In genomic region chr16:68257906-68258800, GRCh38 we compare ENCODE assay signal across 8 cellular contexts. TPM values are rescaled to one million over a fixed set of nuclear protein-coding genes. Genes with fewer than 3 reads are reported as not detected.
DNase-seq lines count a peak whose midpoint lies in the region; ATAC-seq, FAIRE-seq and TF ChIP-seq lines count a peak whose summit lies in the region.

No MANE protein-coding gene starts in this region.

- no TSS peak for BruUV-seq in GM12878 (replicated peaks; lab: Mats Ljungman, UMichigan)

- peak overlapping the region; percentile 29 for H2AFZ ChIP-seq in GM12878 (ENCODE audit: control insufficient read depth, low read depth, low read length)

- POLR2A ChIA-PET in CD4-positive, alpha-beta memory T cell (lab: Charles Lee; ENCODE audit: partially characterized antibody) = interaction anchor here (1.0 to 44.5 kb wide), 3 partner anchors 14 to 69 kb away, joined by 3 to 1508 read pairs (median 3); partner anchors contain the start of genes PRMT7 and SLC7A6OS
- POLR2A ChIA-PET in GM12878 (lab: Charles Lee) = interaction anchor here (0.6 to 1.9 kb wide), 9 partner anchors 9 to 644 kb away, joined by 3 to 17 read pairs (median 4); partner anchors contain the start of gene NFATC3

- no peak overlapping the region for H3K4me3 Mint-ChIP-seq in CD4-positive, alpha-beta memory T cell

- H3K27ac ChIP-seq in CD4-positive, alpha-beta memory T cell (ENCODE audit: low read depth, low read length) = no peak overlapping the region
- peak overlapping the region; percentile 35 for H3K27ac ChIP-seq in GM12878 (ENCODE audit: control insufficient read depth, insufficient read depth)

- ATAC-seq in HG03159 (IDR thresholded peaks at IDR 0.05; ENCODE audit: unreplicated experiment) (peak; percentile 17), GM12878 (peak; percentile 66), mucosa of descending colon (peak; percentile 81)

- H3K27me3 ChIP-seq in CD4-positive, alpha-beta memory T cell (ENCODE audit: insufficient read depth, low read length) = no peaks in the 10 kb centered on the region
- H3K27me3 ChIP-seq in GM12878 (replicated peaks in 1 of 2; ENCODE audit: control insufficient read depth in 2 of 2, insufficient read depth in 2 of 2, low read length in 1 of 2) = no peaks in the 10 kb centered on the region

- peaks cover 19% of the 10 kb centered on the region for H3K36me3 ChIP-seq in CD4-positive, alpha-beta memory T cell (ENCODE audit: insufficient read depth, low read length)
- H3K36me3 ChIP-seq in GM12878 (ENCODE audit: control insufficient read depth in 2 of 2, insufficient read depth in 2 of 2, low read length in 1 of 2) (peaks cover 0 to 7% of the 10 kb centered on the region in 2 experiments; a peak in 3 of 4 replicates), mucosa of descending colon (ENCODE audit: low read depth) (no peaks in the 10 kb centered on the region)

- no peak for TF ChIP-seq RAD21 in GM12878 (IDR thresholded peaks at IDR 0.05; ENCODE audit: insufficient read depth, low read depth, low read length)

- H3K4me1 Mint-ChIP-seq in CD4-positive, alpha-beta memory T cell = peaks cover 8 to 19% (median 9%) of the 10 kb centered on the region in 4 donors

- peaks cover 0 to 3% (median 0%) of the 10 kb centered on the region in 8 donors for H3K9me3 Mint-ChIP-seq in CD4-positive, alpha-beta memory T cell

- no peak overlapping the region for H3K9ac ChIP-seq in GM12878 (ENCODE audit: control insufficient read depth, insufficient read depth, low read length)

- H3K4me1 ChIP-seq in CD4-positive, alpha-beta memory T cell (ENCODE audit: insufficient read depth, low read length) = peaks cover 10% of the 10 kb centered on the region
- peaks cover 22% of the 10 kb centered on the region for H3K4me1 ChIP-seq in GM12878 (ENCODE audit: control insufficient read depth, insufficient read depth, low read length)
- H3K4me1 ChIP-seq in mucosa of descending colon (ENCODE audit: low read depth) = peaks cover 16% of the 10 kb centered on the region

- peaks cover 15 to 36% of the 10 kb centered on the region in 2 donors for H3K36me3 Mint-ChIP-seq in CD4-positive, alpha-beta memory T cell

- peak overlapping the region in 4 of 7 donors; percentile 12 to 86 (median 49) for H3K27ac Mint-ChIP-seq in CD4-positive, alpha-beta memory T cell

- no peak for FAIRE-seq in GM12878 (lab: Jason Lieb, UNC)

- TF ChIP-seq POLR2A in GM12878 (IDR thresholded peaks at IDR 0.05; ENCODE audit: low read depth, low read length) = no peak

- no peak for TF ChIP-seq EP300 in GM12878 (IDR thresholded peaks at IDR 0.05; ENCODE audit: borderline replicate concordance in 1 of 2, control insufficient read depth in 1 of 2, low read depth in 2 of 2, low read length in 2 of 2)

- in situ Hi-C loops in GM12878 (cut with MboI) = loop anchor here (5.0 kb wide), 1 partner anchor 69 kb away; no protein-coding TSS in a partner anchor

- RAD21 ChIA-PET in GM12878 (lab: Charles Lee; ENCODE audit: unreplicated experiment) = interaction anchor here (0.9 to 10.2 kb wide), 12 partner anchors 9 to 187 kb away, joined by 3 to 399 read pairs (median 4); partner anchors contain the start of gene PLA2G15

- no peaks in the 10 kb centered on the region for H3K27me3 Mint-ChIP-seq in CD4-positive, alpha-beta memory T cell

- no peak for DNase-seq in CD4-positive, alpha-beta memory T cell
- DNase-seq in GM12878 (ENCODE audit: low read depth, low spot score) (no peak), mucosa of descending colon (peak; percentile 51 to 75 (median 71)), NCI-H146 (lab: John Stamatoyannopoulos, UW) (no peak), COR-L47 (lab: John Stamatoyannopoulos, UW) (no peak), HUDEP-2 (lab: John Stamatoyannopoulos, UW; ENCODE audit: unreplicated experiment in 76 of 76) (no peak)
- no peak for DNase-seq in stimulated activated CD4-positive, alpha-beta T cell treated with anti-CD3 and anti-CD28 coated beads, Interleukin-4, amount 100 ng/mL, for 4 hours

- no peaks in the 10 kb centered on the region for H4K20me1 ChIP-seq in GM12878 (ENCODE audit: control insufficient read depth, insufficient read depth)

- intact Hi-C loops in CD4-positive, alpha-beta memory T cell (cut with micrococcal nuclease) = no loop called here
- intact Hi-C loops in GM12878 (cut with micrococcal nuclease; ENCODE audit: unreplicated experiment) (no loop called here), mucosa of descending colon (cut with DNase I, micrococcal nuclease) (no loop called here)

- no peak overlapping the region for H3K4me3 ChIP-seq in CD4-positive, alpha-beta memory T cell (ENCODE audit: low read length in 2 of 2)
- H3K4me3 ChIP-seq in GM12878 (no peak overlapping the region), mucosa of descending colon (no peak overlapping the region)

- no peaks in the 10 kb centered on the region for H3K9me3 ChIP-seq in CD4-positive, alpha-beta memory T cell (ENCODE audit: control insufficient read depth in 1 of 2, low read length in 2 of 2)
- H3K9me3 ChIP-seq in GM12878 (replicated peaks; ENCODE audit: control insufficient read depth, insufficient read depth, low read length) (no peaks in the 10 kb centered on the region), mucosa of descending colon (no peaks in the 10 kb centered on the region)

- 20% methylated on average over 13 of the region's 13 CpGs for WGBS in GM12878 (ENCODE audit: insufficient coverage, insufficient replicate concordance, low lambda C conversion rate, missing lambda C conversion rate)

- H3K79me2 ChIP-seq in GM12878 (ENCODE audit: control insufficient read depth, insufficient read depth, low read length) = no peaks in the 10 kb centered on the region

- SMC1A ChIA-PET in GM12878 (lab: Charles Lee; ENCODE audit: uncharacterized antibody, unreplicated experiment) = interaction anchor here (0.9 to 2.7 kb wide), 17 partner anchors 9 to 359 kb away, joined by 3 to 32 read pairs (median 4); partner anchors contain the start of gene PLA2G15

- TF ChIP-seq CTCF in GM12878 (IDR thresholded peaks at IDR 0.05 in 2 of 3, conservative IDR thresholded peaks at IDR 0.05 in 1 of 3; ENCODE audit: control insufficient read depth in 2 of 3, extremely low read depth in 1 of 3, insufficient read depth in 1 of 3, low read depth in 3 of 3, low read length in 3 of 3) (no peak), mucosa of descending colon (IDR thresholded peaks at IDR 0.05) (no peak)

- CTCF ChIA-PET in CD4-positive, alpha-beta memory T cell (lab: Charles Lee; ENCODE audit: partially characterized antibody) = interaction anchor here (0.6 to 25.3 kb wide), 6 partner anchors 8 to 138 kb away, joined by 3 to 680 read pairs (median 8); partner anchors contain the start of genes PRMT7 and SLC7A6OS
- CTCF ChIA-PET in GM12878 (lab: Yijun Ruan, JAX) = interaction anchor here (0.7 to 9.0 kb wide), 12 partner anchors 14 to 271 kb away, joined by 3 to 747 read pairs (median 3); partner anchors contain the start of gene PLA2G15

- peak overlapping the region; percentile 18 for H3K4me2 ChIP-seq in GM12878 (ENCODE audit: control insufficient read depth, insufficient read depth)

RNA-seq across cellular contexts. Expression of gene SLC7A6, which starts 6.2 kb away (rescaled TPM):
- total RNA-seq in CD4-positive, alpha-beta memory T cell = 100 to 1,000 TPM; 190 to 194 TPM
- 10 to 100 TPM; 14.4 to 21.1 TPM for polyA plus RNA-seq in CD4-positive, alpha-beta memory T cell
- total RNA-seq in GM12878 (2013; cell fraction: nucleolus; rRNA removed) = 208 and 222 TPM in 2 replicates
- 29.8 and 33.9 TPM in 2 replicates for total RNA-seq in GM12878 (2014; rRNA removed)
- total RNA-seq in GM12878 (2014; rRNA removed; fragmentation: Illumina TruSeq; extraction: Trizol) = 27.4 and 27.5 TPM in 2 replicates
- total RNA-seq in GM12878 (2021) = 51.3 and 60.4 TPM in 2 replicates
- 28.5 TPM for polyA plus RNA-seq in GM12878 (2011; ENCODE audit: low read depth)
- 46.3 and 53.6 TPM in 2 replicates for polyA plus RNA-seq in GM12878 (2011; rRNA removed)
- polyA plus RNA-seq in GM12878 (2011; cell fraction: cytosol; rRNA removed) = 49.2 and 50.2 TPM in 2 replicates
- polyA plus RNA-seq in GM12878 (2011; cell fraction: nucleus; rRNA removed) = 208 and 220 TPM in 2 replicates
- 25.9 and 29.0 TPM in 2 replicates for polyA plus RNA-seq in GM12878 (2012)
- 60.1 and 66.5 TPM in 2 replicates for polyA plus RNA-seq in GM12878 (2014; fragmentation: Illumina TruSeq; extraction: Trizol)
- 1 to 10 TPM; 8.2 TPM for polyA plus RNA-seq in GM12878 (2014; fragmentation: Nextera tagmentation; extraction: Ambion mirVana)
- 52.7 and 55.0 TPM in 2 replicates for polyA plus RNA-seq in GM12878 (2014; rRNA removed)
- 10 to 100 TPM; 26.6 to 27.4 TPM for polyA plus RNA-seq in GM12878 (2016; fragmentation: Nextera tagmentation; extraction: Ambion mirVana)
- 106 and 130 TPM in 2 replicates for polyA minus RNA-seq in GM12878 (2011; rRNA and poly(A)+ RNA removed)
- 28.4 and 29.1 TPM in 2 replicates for polyA minus RNA-seq in GM12878 (2011; cell fraction: cytosol; rRNA and poly(A)+ RNA removed)
- 45.0 and 65.2 TPM in 2 replicates for polyA minus RNA-seq in GM12878 (2011; cell fraction: nucleus; rRNA and poly(A)+ RNA removed)
- 10 to 100 TPM; 35.0 to 41.4 (median 37.2) TPM for total RNA-seq in mucosa of descending colon

RNA-seq across cellular contexts. Expression of gene PLA2G15, which starts 13.0 kb away (rescaled TPM):
- total RNA-seq in CD4-positive, alpha-beta memory T cell = 10 to 100 TPM; 12.0 to 13.3 TPM
- 10 to 100 TPM in 1 of 2 donors, 1 to 10 TPM in 1; 6.6 to 10.8 TPM for polyA plus RNA-seq in CD4-positive, alpha-beta memory T cell
- total RNA-seq in GM12878 (2013; cell fraction: nucleolus; rRNA removed) = 16.6 and 18.3 TPM in 2 replicates
- total RNA-seq in GM12878 (2014; rRNA removed) = 8.2 and 8.4 TPM in 2 replicates
- 3.4 and 3.8 TPM in 2 replicates for total RNA-seq in GM12878 (2014; rRNA removed; fragmentation: Illumina TruSeq; extraction: Trizol)
- total RNA-seq in GM12878 (2021) = 7.6 and 7.8 TPM in 2 replicates
- 3.6 TPM for polyA plus RNA-seq in GM12878 (2011; ENCODE audit: low read depth)
- polyA plus RNA-seq in GM12878 (2011; rRNA removed) = 3.1 and 6.3 TPM in 2 replicates
- polyA plus RNA-seq in GM12878 (2011; cell fraction: cytosol; rRNA removed) = 8.2 and 8.9 TPM in 2 replicates
- 11.1 and 11.3 TPM in 2 replicates for polyA plus RNA-seq in GM12878 (2011; cell fraction: nucleus; rRNA removed)
- 5.8 and 8.0 TPM in 2 replicates for polyA plus RNA-seq in GM12878 (2012)
- polyA plus RNA-seq in GM12878 (2014; fragmentation: Illumina TruSeq; extraction: Trizol) = 1.5 and 3.0 TPM in 2 replicates
- polyA plus RNA-seq in GM12878 (2014; fragmentation: Nextera tagmentation; extraction: Ambion mirVana) = 1 to 10 TPM in 1 of 2 experiments, under 1 TPM in 1; 0.31 to 1.1 TPM
- polyA plus RNA-seq in GM12878 (2014; rRNA removed) = 7.8 and 8.5 TPM in 2 replicates
- 1 to 10 TPM; 7.3 to 9.4 TPM for polyA plus RNA-seq in GM12878 (2016; fragmentation: Nextera tagmentation; extraction: Ambion mirVana)
- polyA minus RNA-seq in GM12878 (2011; rRNA and poly(A)+ RNA removed) = 8.5 and 8.7 TPM in 2 replicates
- polyA minus RNA-seq in GM12878 (2011; cell fraction: cytosol; rRNA and poly(A)+ RNA removed) = 4.8 and 5.7 TPM in 2 replicates
- 4.1 and 7.2 TPM in 2 replicates for polyA minus RNA-seq in GM12878 (2011; cell fraction: nucleus; rRNA and poly(A)+ RNA removed)
- total RNA-seq in mucosa of descending colon = 10 to 100 TPM; 13.2 to 14.2 (median 13.5) TPM

RNA-seq across cellular contexts. Expression of gene ESRP2, which starts 22.2 kb away (rescaled TPM):
- total RNA-seq in CD4-positive, alpha-beta memory T cell = under 1 TPM; 0.14 to 0.26 TPM
- polyA plus RNA-seq in CD4-positive, alpha-beta memory T cell = under 1 TPM in 1 of 2 donors, not detected in 1; 0.64 TPM
- total RNA-seq in GM12878 (2013; cell fraction: nucleolus; rRNA removed) = not detected in 2 replicates
- 0.11 TPM in 1 of 2 replicates, not detected in the other for total RNA-seq in GM12878 (2014; rRNA removed)
- total RNA-seq in GM12878 (2014; rRNA removed; fragmentation: Illumina TruSeq; extraction: Trizol) = 0.04 TPM in 1 of 2 replicates, not detected in the other
- 0.08 and 0.29 TPM in 2 replicates for total RNA-seq in GM12878 (2021)
- polyA plus RNA-seq in GM12878 (2011; ENCODE audit: low read depth) = not detected
- not detected in 2 replicates for polyA plus RNA-seq in GM12878 (2011; rRNA removed)
- not detected in 2 replicates for polyA plus RNA-seq in GM12878 (2011; cell fraction: cytosol; rRNA removed)
- 0.03 and 0.18 TPM in 2 replicates for polyA plus RNA-seq in GM12878 (2011; cell fraction: nucleus; rRNA removed)
- polyA plus RNA-seq in GM12878 (2012) = 0.10 and 0.42 TPM in 2 replicates
- polyA plus RNA-seq in GM12878 (2014; fragmentation: Illumina TruSeq; extraction: Trizol) = 0.06 TPM in 1 of 2 replicates, not detected in the other
- under 1 TPM in 1 of 2 experiments, not detected in 1; 0.08 TPM for polyA plus RNA-seq in GM12878 (2014; fragmentation: Nextera tagmentation; extraction: Ambion mirVana)
- 0.13 and 0.23 TPM in 2 replicates for polyA plus RNA-seq in GM12878 (2014; rRNA removed)
- polyA plus RNA-seq in GM12878 (2016; fragmentation: Nextera tagmentation; extraction: Ambion mirVana) = under 1 TPM; 0.12 to 0.64 TPM
- 0.10 TPM in 1 of 2 replicates, not detected in the other for polyA minus RNA-seq in GM12878 (2011; rRNA and poly(A)+ RNA removed)
- 1.0 TPM in 1 of 2 replicates, not detected in the other for polyA minus RNA-seq in GM12878 (2011; cell fraction: cytosol; rRNA and poly(A)+ RNA removed)
- 0.36 and 0.38 TPM in 2 replicates for polyA minus RNA-seq in GM12878 (2011; cell fraction: nucleus; rRNA and poly(A)+ RNA removed)
- total RNA-seq in mucosa of descending colon = 100 to 1,000 TPM in 1 of 3 donors, 10 to 100 TPM in 2; 46.6 to 125 (median 94.5) TPM

RNA-seq across cellular contexts. Expression of gene SLC7A6OS, which starts 52.6 kb away (rescaled TPM):
- 10 to 100 TPM; 51.9 to 55.8 TPM for total RNA-seq in CD4-positive, alpha-beta memory T cell
- polyA plus RNA-seq in CD4-positive, alpha-beta memory T cell = 10 to 100 TPM; 22.4 to 25.2 TPM
- 46.8 and 51.0 TPM in 2 replicates for total RNA-seq in GM12878 (2013; cell fraction: nucleolus; rRNA removed)
- total RNA-seq in GM12878 (2014; rRNA removed) (16.0 and 17.7 TPM in 2 replicates), GM12878 (2014; rRNA removed; fragmentation: Illumina TruSeq; extraction: Trizol) (17.7 and 18.1 TPM in 2 replicates), GM12878 (2021) (17.7 and 22.0 TPM in 2 replicates), mucosa of descending colon (10 to 100 TPM; 16.2 to 22.0 (median 18.4) TPM)
- 11.8 TPM for polyA plus RNA-seq in GM12878 (2011; ENCODE audit: low read depth)
- polyA plus RNA-seq in GM12878 (2011; rRNA removed) (17.8 and 19.6 TPM in 2 replicates), GM12878 (2014; fragmentation: Illumina TruSeq; extraction: Trizol) (16.0 and 16.8 TPM in 2 replicates), GM12878 (2014; fragmentation: Nextera tagmentation; extraction: Ambion mirVana) (1 to 10 TPM; 2.9 to 6.4 TPM), GM12878 (2014; rRNA removed) (13.9 and 16.0 TPM in 2 replicates), GM12878 (2016; fragmentation: Nextera tagmentation; extraction: Ambion mirVana) (10 to 100 TPM; 23.8 to 27.4 TPM)
- 8.7 and 9.2 TPM in 2 replicates for polyA plus RNA-seq in GM12878 (2011; cell fraction: cytosol; rRNA removed)
- polyA plus RNA-seq in GM12878 (2011; cell fraction: nucleus; rRNA removed) = 28.2 and 29.3 TPM in 2 replicates
- 14.3 and 16.2 TPM in 2 replicates for polyA plus RNA-seq in GM12878 (2012)
- polyA minus RNA-seq in GM12878 (2011; rRNA and poly(A)+ RNA removed) = 11.2 and 13.8 TPM in 2 replicates
- 2.8 and 2.9 TPM in 2 replicates for polyA minus RNA-seq in GM12878 (2011; cell fraction: cytosol; rRNA and poly(A)+ RNA removed)
- polyA minus RNA-seq in GM12878 (2011; cell fraction: nucleus; rRNA and poly(A)+ RNA removed) = 10.0 and 16.6 TPM in 2 replicates

RNA-seq across cellular contexts. Expression of gene PRMT7, which starts 52.7 kb away (rescaled TPM):
- total RNA-seq in CD4-positive, alpha-beta memory T cell = 100 to 1,000 TPM in 1 of 2 experiments, 10 to 100 TPM in 1; 98.4 to 104 TPM
- polyA plus RNA-seq in CD4-positive, alpha-beta memory T cell = 10 to 100 TPM; 28.3 to 30.6 TPM
- 287 and 321 TPM in 2 replicates for total RNA-seq in GM12878 (2013; cell fraction: nucleolus; rRNA removed)
- 45.8 and 48.5 TPM in 2 replicates for total RNA-seq in GM12878 (2014; rRNA removed)
- 32.6 and 33.4 TPM in 2 replicates for total RNA-seq in GM12878 (2014; rRNA removed; fragmentation: Illumina TruSeq; extraction: Trizol)
- 45.4 and 47.6 TPM in 2 replicates for total RNA-seq in GM12878 (2021)
- 16.4 TPM for polyA plus RNA-seq in GM12878 (2011; ENCODE audit: low read depth)
- 40.7 and 49.3 TPM in 2 replicates for polyA plus RNA-seq in GM12878 (2011; rRNA removed)
- 51.4 and 85.8 TPM in 2 replicates for polyA plus RNA-seq in GM12878 (2011; cell fraction: cytosol; rRNA removed)
- 460 and 573 TPM in 2 replicates for polyA plus RNA-seq in GM12878 (2011; cell fraction: nucleus; rRNA removed)
- polyA plus RNA-seq in GM12878 (2012) = 32.4 and 33.5 TPM in 2 replicates
- polyA plus RNA-seq in GM12878 (2014; fragmentation: Illumina TruSeq; extraction: Trizol) = 28.6 and 43.3 TPM in 2 replicates
- 1 to 10 TPM; 5.1 to 5.6 TPM for polyA plus RNA-seq in GM12878 (2014; fragmentation: Nextera tagmentation; extraction: Ambion mirVana)
- polyA plus RNA-seq in GM12878 (2014; rRNA removed) = 52.4 and 56.1 TPM in 2 replicates
- polyA plus RNA-seq in GM12878 (2016; fragmentation: Nextera tagmentation; extraction: Ambion mirVana) = 10 to 100 TPM; 36.9 to 40.7 TPM
- polyA minus RNA-seq in GM12878 (2011; rRNA and poly(A)+ RNA removed) = 54.9 and 77.8 TPM in 2 replicates
- polyA minus RNA-seq in GM12878 (2011; cell fraction: cytosol; rRNA and poly(A)+ RNA removed) = 20.1 and 21.9 TPM in 2 replicates
- 77.7 and 124 TPM in 2 replicates for polyA minus RNA-seq in GM12878 (2011; cell fraction: nucleus; rRNA and poly(A)+ RNA removed)
- 10 to 100 TPM; 31.0 to 42.2 (median 41.0) TPM for total RNA-seq in mucosa of descending colon

Comparison
In these comparisons a context has a peak if more than half of its experiments do, and no peak if none do; other contexts are left out.
1. DNase-seq: peak in mucosa of descending colon (3 of 3); none in CD4-positive, alpha-beta memory T cell (0 of 5), GM12878 (single experiment), NCI-H146 (single experiment), COR-L47 (single experiment), HUDEP-2 (0 of 76) and stimulated activated CD4-positive, alpha-beta T cell treated with anti-CD3 and anti-CD28 coated beads, Interleukin-4, amount 100 ng/mL, for 4 hours (0 of 2).
2. ATAC-seq: peak in every context shown above with its lines; median percentile 81 in mucosa of descending colon; 66 in GM12878; 17 in HG03159.
3. RNA of gene ESRP2, which starts 22.2 kb away (total RNA-seq): 46.6 to 125 TPM in mucosa of descending colon; 0.14 to 0.26 TPM in CD4-positive, alpha-beta memory T cell and 0.04 to 0.29 TPM in GM12878; every median in the first group is over 10 times any median in the second.